Comparison of ENCODE assay signal across 33 cellular contexts in genomic region chr1:21182181-21182711, GRCh38. TPM values are rescaled to one million over a fixed set of nuclear protein-coding genes. Genes with fewer than 3 reads are reported as not detected.
A peak's percentile ranks its signal among the peaks of the same experiment; 100 is the strongest.
DNase-seq lines count a peak whose midpoint lies in the region; ATAC-seq, FAIRE-seq and TF ChIP-seq lines count a peak whose summit lies in the region.
"Had no signal": no experiment of that assay in that cellular context is flagged by ENCODE, and none has a peak within 500 bp of the region (broad histone marks: within the 10 kb centered on the region; RNA-seq: fewer than 3 reads in every experiment).

No MANE protein-coding gene starts in this region.

- H3K27me3 ChIP-seq in right lobe of liver = no peaks in the 10 kb centered on the region
- no peaks in the 10 kb centered on the region for H3K27me3 ChIP-seq in upper lobe of right lung
- H3K27me3 ChIP-seq: BLaER1 treated with 17β-estradiol and CSF1 and Interleukin-3, amounts not matched to agents 10 nM and 100 nM; colonic mucosa; foreskin keratinocyte; uterus had no signal

- no peak for DNase-seq in GM12891 (ENCODE audit: insufficient read length, low spot score)
- no peak for DNase-seq in right lobe of liver
- DNase-seq in upper lobe of right lung = peak; percentile 40
- no peak for DNase-seq in HuH-7.5 (ENCODE audit: low spot score)
- no peak for DNase-seq in activated T-cell treated with anti-CD3 and anti-CD28 coated beads, Interleukin-2, amount 50 U/mL, for 1 hour
- DNase-seq in stimulated activated CD4-positive, alpha-beta T cell treated with anti-CD3 and anti-CD28 coated beads, Interleukin-15, amount 100 ng/mL, for 24 hours = no peak
- DNase-seq: ACHN; activated CD4-positive, alpha-beta T cell treated with anti-CD3 and anti-CD28 coated beads for 4 hours; activated effector memory CD4-positive, alpha-beta T cell treated with anti-CD3 and anti-CD28 coated beads, Interleukin-2, amount 50 U/mL, for 16 hours; activated naive CD8-positive, alpha-beta T cell treated with anti-CD3 and anti-CD28 coated beads for 36 hours; Caco-2; colonic mucosa; DMS53; effector CD8-positive, alpha-beta T cell; foreskin keratinocyte; midbrain; MV-4-11; NCI-H1436; NCI-H2081 treated with DMSO at 0.1 percent for 48 hours; NCI-H345; NCI-H69; SIG-M5; stimulated activated naive CD8-positive, alpha-beta T cell treated with anti-CD3 and anti-CD28 coated beads, Interleukin-15, Interleukin-2, amounts not matched to agents 100 U/mL and 50 U/mL, for 24 hours; uterus; WERI-Rb-1 had no signal

- FAIRE-seq in GM12891 (lab: Jason Lieb, UNC) = no peak

- no peaks in the 10 kb centered on the region for H3K4me1 ChIP-seq in right lobe of liver
- peaks cover 2% of the 10 kb centered on the region for H3K4me1 ChIP-seq in upper lobe of right lung
- H3K4me1 ChIP-seq: Caco-2, colonic mucosa, foreskin keratinocyte, uterus had no signal

- ATAC-seq in right lobe of liver = peak; percentile 12 to 47 (median 33)
- ATAC-seq in upper lobe of right lung = no peak
- ATAC-seq: foreskin keratinocyte; HCT116; stimulated activated naive CD8-positive, alpha-beta T cell treated with anti-CD3 and anti-CD28 coated beads, Interleukin-15, Interleukin-2, amounts not matched to agents 100 U/mL and 50 U/mL, for 24 hours had no signal

- no peaks in the 10 kb centered on the region for H3K9me3 Mint-ChIP-seq in dendritic cell treated with granulocyte-macrophage colony-stimulating factor and Interleukin-4, amounts not matched to agents 40 ng/mL and 50 ng/mL, for 4 days
- H3K9me3 Mint-ChIP-seq: activated naive CD8-positive, alpha-beta T cell treated with anti-CD3 and anti-CD28 coated beads for 36 hours; IgD-negative memory B cell; nephron; T-helper 2 cell treated with Interferon-gamma antibody and Interleukin-4, amounts not matched to agents 5 μg/mL and 100 μg/mL, for 36 hours had no signal

- H3K36me3 ChIP-seq in right lobe of liver (no peaks in the 10 kb centered on the region), upper lobe of right lung (no peaks in the 10 kb centered on the region)
- H3K36me3 ChIP-seq: BLaER1 treated with 17β-estradiol and CSF1 and Interleukin-3, amounts not matched to agents 10 nM and 100 nM; colonic mucosa; thoracic aorta; uterus; WERI-Rb-1 had no signal

- peaks cover 4% of the 10 kb centered on the region for H3K27me3 Mint-ChIP-seq in dendritic cell treated with granulocyte-macrophage colony-stimulating factor and Interleukin-4, amounts not matched to agents 40 ng/mL and 50 ng/mL, for 4 days
- H3K27me3 Mint-ChIP-seq: activated naive CD8-positive, alpha-beta T cell treated with anti-CD3 and anti-CD28 coated beads for 36 hours; IgD-negative memory B cell had no signal

- H3K4me1 Mint-ChIP-seq in dendritic cell treated with granulocyte-macrophage colony-stimulating factor and Interleukin-4, amounts not matched to agents 40 ng/mL and 50 ng/mL, for 4 days (ENCODE audit: low read depth) = peaks cover 29% of the 10 kb centered on the region
- H3K4me1 Mint-ChIP-seq: nephron had no signal

- peak overlapping the region; percentile 78 for H3K27ac Mint-ChIP-seq in dendritic cell treated with granulocyte-macrophage colony-stimulating factor and Interleukin-4, amounts not matched to agents 40 ng/mL and 50 ng/mL, for 4 days
- H3K27ac Mint-ChIP-seq: activated naive CD8-positive, alpha-beta T cell treated with anti-CD3 and anti-CD28 coated beads for 36 hours; nephron; T-helper 2 cell treated with Interferon-gamma antibody and Interleukin-4, amounts not matched to agents 5 μg/mL and 100 μg/mL, for 36 hours had no signal

- H3K9me3 ChIP-seq in right lobe of liver = no peaks in the 10 kb centered on the region
- H3K9me3 ChIP-seq in upper lobe of right lung = no peaks in the 10 kb centered on the region
- H3K9me3 ChIP-seq: Caco-2, colonic mucosa, thoracic aorta, uterus had no signal

- 92% methylated on average over 4 of the region's 7 CpGs for WGBS in right lobe of liver (ENCODE audit: insufficient coverage, low coverage, low lambda C conversion rate, missing lambda C conversion rate)

- H3K4me3 ChIP-seq in right lobe of liver (no peak overlapping the region), upper lobe of right lung (no peak overlapping the region)
- H3K4me3 ChIP-seq: BLaER1 treated with 17β-estradiol and CSF1 and Interleukin-3, amounts not matched to agents 10 nM and 100 nM; colonic mucosa; skin epidermis; thoracic aorta; uterus had no signal

- H3K36me3 Mint-ChIP-seq in dendritic cell treated with granulocyte-macrophage colony-stimulating factor and Interleukin-4, amounts not matched to agents 40 ng/mL and 50 ng/mL, for 4 days (ENCODE audit: low read depth) = no peaks in the 10 kb centered on the region
- H3K36me3 Mint-ChIP-seq: activated naive CD8-positive, alpha-beta T cell treated with anti-CD3 and anti-CD28 coated beads for 36 hours; IgD-negative memory B cell had no signal

- TF ChIP-seq CTCF in right lobe of liver (IDR thresholded peaks at IDR 0.05) (no peak), upper lobe of right lung (IDR thresholded peaks at IDR 0.05) (no peak)

- TF ChIP-seq POLR2A in GM12891 (IDR thresholded peaks at IDR 0.05; ENCODE audit: low read depth, low read length) = no peak
- no peak for TF ChIP-seq POLR2A in right lobe of liver (IDR thresholded peaks at IDR 0.05)

- H3K4me3 Mint-ChIP-seq in dendritic cell treated with granulocyte-macrophage colony-stimulating factor and Interleukin-4, amounts not matched to agents 40 ng/mL and 50 ng/mL, for 4 days = no peak overlapping the region
- H3K4me3 Mint-ChIP-seq: activated naive CD8-positive, alpha-beta T cell treated with anti-CD3 and anti-CD28 coated beads for 36 hours; nephron; T-helper 2 cell treated with Interferon-gamma antibody and Interleukin-4, amounts not matched to agents 5 μg/mL and 100 μg/mL, for 36 hours had no signal

- H3K27ac ChIP-seq in right lobe of liver (no peak overlapping the region), upper lobe of right lung (no peak overlapping the region)
- H3K27ac ChIP-seq: colonic mucosa, foreskin keratinocyte, skin epidermis, thoracic aorta, uterus, WERI-Rb-1 had no signal

- intact Hi-C loops in dendritic cell treated with granulocyte-macrophage colony-stimulating factor and Interleukin-4, amounts not matched to agents 40 ng/mL and 50 ng/mL, for 4 days (cut with micrococcal nuclease) = no loop called here
- intact Hi-C loops in right lobe of liver (cut with DNase I) (no loop called here), upper lobe of right lung (cut with DNase I) (no loop called here)

TF ChIP-seq in GM12891, 5 proteins besides CTCF, POLR2A, EP300 and RAD21:
- no peak for TF ChIP-seq TAF1 (IDR thresholded peaks at IDR 0.05; ENCODE audit: low read depth, low read length)
- no peak for TF ChIP-seq POLR2AphosphoS5 (IDR thresholded peaks at IDR 0.05; ENCODE audit: low read depth, low read length)
- no peak for TF ChIP-seq POU2F2 (IDR thresholded peaks at IDR 0.05; ENCODE audit: low read depth, low read length)
- TF ChIP-seq SPI1 (IDR thresholded peaks at IDR 0.05; ENCODE audit: low read depth, low read length) = peak; percentile 28; the same call in 1 of the 2 replicates
- TF ChIP-seq PAX5 (IDR thresholded peaks at IDR 0.05; ENCODE audit: insufficient read depth, low read length, severe bottlenecking) = no peak

RNA-seq across cellular contexts. Expression of gene EIF4G3, which starts 5.5 kb away (rescaled TPM):
- 23.3 TPM for polyA plus RNA-seq in GM12891 (2012; ENCODE audit: low read depth, missing spikeins)
- total RNA-seq in right lobe of liver = 10 to 100 TPM; 14.4 to 29.9 (median 23.5) TPM
- 44.5 TPM for total RNA-seq in upper lobe of right lung
